ENCODE assay signal across 13 cellular contexts in genomic region chr22:44391481-44392445, GRCh38.
DNase-seq lines count a peak whose midpoint lies in the region; TF ChIP-seq lines count a peak whose summit lies in the region.
"Had no signal": no experiment of that assay in that cellular context is flagged by ENCODE, and none has a peak within 500 bp of the region (broad histone marks: within the 10 kb centered on the region; RNA-seq: fewer than 3 reads in every experiment).

No MANE protein-coding gene starts in this region.

- H3K4me1 ChIP-seq in BE2C (peaks cover 8% of the 10 kb centered on the region), OCI-LY7 (ENCODE audit: insufficient read depth, low read length, poor library complexity, severe bottlenecking) (no peaks in the 10 kb centered on the region), transverse colon (no peaks in the 10 kb centered on the region)

- no peak overlapping the region for H2AFZ ChIP-seq in OCI-LY7 (ENCODE audit: low read length)

- DNase-seq in BE2C (peak; percentile 4), DMS79 treated with DMSO at 0.1 percent for 48 hours (lab: John Stamatoyannopoulos, UW) (peak; percentile 36), WERI-Rb-1 (peak; percentile 68), mesenteric fat pad (ENCODE audit: low spot score) (peak; percentile 71), OCI-LY7 (ENCODE audit: low spot score) (no peak), transverse colon (no peak), GM10266 (ENCODE audit: extremely low spot score) (no peak), MV-4-11 (lab: John Stamatoyannopoulos, UW) (no peak)
- DNase-seq: activated CD8-positive, alpha-beta T cell treated with anti-CD3 and anti-CD28 coated beads for 36 hours; NCI-H1694 treated with DMSO at 0.1 percent for 48 hours; stimulated activated CD4-positive, alpha-beta T cell treated with anti-CD3 and anti-CD28 coated beads, Interleukin-12 subunit alpha, Interleukin-12 subunit beta, amount 100 ng/mL, for 4 hours had no signal

- H3K4me3 ChIP-seq in BE2C (ENCODE audit: low read depth, low read length) (no peak overlapping the region), WERI-Rb-1 (ENCODE audit: low read depth, low read length) (no peak overlapping the region), OCI-LY7 (ENCODE audit: low read depth, low read length, poor library complexity, severe bottlenecking) (no peak overlapping the region), transverse colon (no peak overlapping the region)
- H3K4me3 ChIP-seq: dorsolateral prefrontal cortex had no signal

- no peaks in the 10 kb centered on the region for H3K79me2 ChIP-seq in OCI-LY7 (ENCODE audit: insufficient read depth, low read depth, low read length)

- H3K9me2 ChIP-seq in OCI-LY7 (ENCODE audit: insufficient read depth, low read length), result no peaks in the 10 kb centered on the region

- no peak for TF ChIP-seq EP300 in transverse colon (IDR thresholded peaks at IDR 0.05; ENCODE audit: low read depth)

- H3K9me3 ChIP-seq in BE2C, result no peaks in the 10 kb centered on the region
- H3K9me3 ChIP-seq in WERI-Rb-1 (ENCODE audit: severe bottlenecking), result no peaks in the 10 kb centered on the region
- no peaks in the 10 kb centered on the region for H3K9me3 ChIP-seq in OCI-LY7 (ENCODE audit: low read length)
- H3K9me3 ChIP-seq in transverse colon, result no peaks in the 10 kb centered on the region

- TF ChIP-seq POLR2A in transverse colon (IDR thresholded peaks at IDR 0.05), result no peak

- no peaks in the 10 kb centered on the region for H4K20me1 ChIP-seq in OCI-LY7 (ENCODE audit: insufficient read depth, low read length)

- H3K27me3 ChIP-seq in BE2C (no peaks in the 10 kb centered on the region; the same call in 1 of the 2 replicates), WERI-Rb-1 (ENCODE audit: insufficient read depth, low read depth, severe bottlenecking) (no peaks in the 10 kb centered on the region), transverse colon (no peaks in the 10 kb centered on the region)

- CTCF ChIA-PET in OCI-LY7 (lab: Charles Lee; ENCODE audit: unreplicated experiment), result no interaction called here

- TF ChIP-seq CTCF in BE2C (IDR thresholded peaks at IDR 0.05; ENCODE audit: low read depth, low read length) (no peak), WERI-Rb-1 (IDR thresholded peaks at IDR 0.05; ENCODE audit: low read depth, low read length) (no peak), OCI-LY7 (conservative IDR thresholded peaks at IDR 0.05; ENCODE audit: low read length) (no peak), transverse colon (IDR thresholded peaks at IDR 0.05) (no peak), GM10266 (IDR thresholded peaks at IDR 0.05; ENCODE audit: control insufficient read depth, insufficient read depth, low read depth, missing control alignments) (no peak)

- in situ Hi-C loops in transverse colon (cut with MboI; ENCODE audit: low pct_ligation_motif_present in 1 of 4, low pct_unique_long_range_greater_than_20kb in 1 of 4, low sequenced_read_pairs in 3 of 4), result no loop called here

- BruUV-seq in OCI-LY7 (replicated peaks; lab: Mats Ljungman, UMichigan), result no TSS peak

- POLR2A ChIA-PET in OCI-LY7 (lab: Charles Lee), result no interaction called here

- intact Hi-C loops in OCI-LY7 (cut with micrococcal nuclease; ENCODE audit: unreplicated experiment) (no loop called here), transverse colon (cut with DNase I; ENCODE audit: low total_unique reads) (no loop called here)

- WGBS in transverse colon (ENCODE audit: low coverage in 1 of 2), 2 donors, result 69 to 92% methylated on average over 6 to 23 of the region's 23 CpGs

- H3K36me3 ChIP-seq in BE2C, result no peaks in the 10 kb centered on the region
- H3K36me3 ChIP-seq in WERI-Rb-1, result no peaks in the 10 kb centered on the region
- H3K36me3 ChIP-seq in OCI-LY7 (ENCODE audit: insufficient read depth, low read length), result no peaks in the 10 kb centered on the region
- H3K36me3 ChIP-seq in transverse colon, result no peaks in the 10 kb centered on the region

- no peak overlapping the region for H3K4me2 ChIP-seq in OCI-LY7 (ENCODE audit: low read length)

- H3K27ac ChIP-seq in WERI-Rb-1, result no peak overlapping the region
- no peak overlapping the region for H3K27ac ChIP-seq in OCI-LY7 (ENCODE audit: low read depth, low read length, poor library complexity, severe bottlenecking)
- H3K27ac ChIP-seq in transverse colon, result no peak overlapping the region
- H3K27ac ChIP-seq: dorsolateral prefrontal cortex, HL-60 had no signal

Comparison
In these comparisons a context has a peak if more than half of its experiments do, and no peak if none do; other contexts are left out.
1. DNase-seq: peak in BE2C (single experiment), DMS79 treated with DMSO at 0.1 percent for 48 hours (single experiment), WERI-Rb-1 (single experiment) and mesenteric fat pad (single experiment); none in OCI-LY7 (single experiment), transverse colon (single experiment), GM10266 (single experiment) and MV-4-11 (single experiment).